ENCODE assay signal across 8 cellular contexts in the genomic region with DNA sequence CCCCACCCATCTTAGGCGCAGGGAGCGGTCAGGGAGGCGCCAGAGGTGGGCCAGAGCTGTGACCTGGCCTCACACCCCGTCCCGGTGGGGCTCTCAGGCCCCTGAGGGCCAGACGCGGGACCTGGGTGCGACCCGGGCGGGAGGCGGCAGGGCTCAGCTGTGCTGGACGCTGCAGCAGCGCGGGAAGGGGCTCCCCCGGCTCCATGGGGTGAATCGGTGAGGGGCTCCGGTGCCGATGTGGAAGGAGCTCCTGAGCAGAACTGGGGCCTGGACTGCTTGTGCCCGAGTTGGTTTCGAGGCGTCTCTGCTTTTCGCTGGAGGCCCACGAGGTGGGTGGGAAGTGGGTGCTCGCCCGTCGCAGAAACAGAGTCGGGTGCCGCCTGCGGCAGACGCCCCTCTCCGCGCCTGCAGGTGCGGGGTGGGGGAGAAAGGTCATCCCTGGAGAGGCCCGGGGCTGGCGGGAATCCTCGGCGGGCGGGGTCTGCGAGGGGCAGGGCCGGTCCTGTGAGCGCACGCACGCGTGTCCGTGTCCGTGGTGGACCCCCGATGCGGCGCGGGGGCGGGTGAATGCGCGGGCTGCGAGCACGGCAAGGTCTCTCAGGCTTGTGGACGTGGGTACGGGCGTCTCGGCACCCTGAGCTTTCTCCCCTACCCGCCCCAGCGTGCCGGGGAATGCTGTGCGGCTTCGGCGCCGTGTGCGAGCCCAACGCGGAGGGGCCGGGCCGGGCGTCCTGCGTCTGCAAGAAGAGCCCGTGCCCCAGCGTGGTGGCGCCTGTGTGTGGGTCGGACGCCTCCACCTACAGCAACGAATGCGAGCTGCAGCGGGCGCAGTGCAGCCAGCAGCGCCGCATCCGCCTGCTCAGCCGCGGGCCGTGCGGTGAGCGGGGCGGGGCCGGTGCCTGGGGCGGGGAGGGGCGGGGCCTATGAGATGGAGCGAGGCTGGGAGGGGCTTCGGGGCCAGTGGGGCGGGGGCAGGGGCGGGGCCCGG. TPM values are rescaled to one million over a fixed set of nuclear protein-coding genes. Genes with fewer than 3 reads are reported as not detected.
DNase-seq lines count a peak whose midpoint lies in the region; ATAC-seq and TF ChIP-seq lines count a peak whose summit lies in the region.

No MANE protein-coding gene starts in this region.

- H3K9me3 ChIP-seq in adrenal gland (replicated peaks in 1 of 3), result no peaks in the 10 kb centered on the region
- no peaks in the 10 kb centered on the region for H3K9me3 ChIP-seq in left ventricle myocardium inferior (replicated peaks)
- H3K9me3 ChIP-seq in uterus, result no peaks in the 10 kb centered on the region

- H3K27me3 ChIP-seq in adrenal gland, result peaks cover 22% of the 10 kb centered on the region
- peaks cover 34% of the 10 kb centered on the region for H3K27me3 ChIP-seq in left ventricle myocardium inferior (ENCODE audit: low read depth)
- no peaks in the 10 kb centered on the region for H3K27me3 ChIP-seq in uterus

- H3K36me3 ChIP-seq in adrenal gland (replicated peaks in 1 of 2), result no peaks in the 10 kb centered on the region
- H3K36me3 ChIP-seq in left ventricle myocardium inferior, result peaks cover 9% of the 10 kb centered on the region
- H3K36me3 ChIP-seq in uterus, result no peaks in the 10 kb centered on the region

- TF ChIP-seq CTCF in adrenal gland (IDR thresholded peaks at IDR 0.05), result peak in 1 of 6 experiments; percentile 8
- TF ChIP-seq CTCF in left ventricle myocardium inferior (IDR thresholded peaks at IDR 0.05; ENCODE audit: borderline replicate concordance), result no peak
- TF ChIP-seq CTCF in retinal pigment epithelial cell (conservative IDR thresholded peaks at IDR 0.05; ENCODE audit: low read depth, low read length), result no peak
- TF ChIP-seq CTCF in uterus (IDR thresholded peaks at IDR 0.05), result peak in 3 of 4 experiments; percentile 10 to 45 (median 30)

- peak; percentile 38 for ATAC-seq in HG03342 (IDR thresholded peaks at IDR 0.05; ENCODE audit: unreplicated experiment)

- no peak overlapping the region for H3K27ac ChIP-seq in adrenal gland
- H3K27ac ChIP-seq in left ventricle myocardium inferior (replicated peaks), result no peak overlapping the region
- H3K27ac ChIP-seq in uterus, result no peak overlapping the region

- intact Hi-C loops in adrenal gland (cut with DNase I), result no loop called here
- intact Hi-C loops in left ventricle myocardium inferior (cut with micrococcal nuclease), result no loop called here
- intact Hi-C loops in uterus (cut with DNase I; ENCODE audit: low total_unique reads), result no loop called here

- H3K4me1 ChIP-seq in adrenal gland (replicated peaks in 1 of 2), result peaks cover 8 to 10% of the 10 kb centered on the region in 2 donors
- peaks cover 19% of the 10 kb centered on the region for H3K4me1 ChIP-seq in left ventricle myocardium inferior
- peaks cover 9 to 11% of the 10 kb centered on the region in 2 donors for H3K4me1 ChIP-seq in uterus

- H3K4me3 ChIP-seq in adrenal gland, result peak overlapping the region in 1 of 4 donors; percentile 41
- H3K4me3 ChIP-seq in left ventricle myocardium inferior, result peak overlapping the region; percentile 63
- peak overlapping the region; percentile 24 for H3K4me3 ChIP-seq in retinal pigment epithelial cell (ENCODE audit: low read length)
- peak overlapping the region; percentile 24 to 34 for H3K4me3 ChIP-seq in uterus

- TF ChIP-seq POLR2A in adrenal gland (IDR thresholded peaks at IDR 0.05) (no peak), uterus (IDR thresholded peaks at IDR 0.05) (no peak)

- DNase-seq in ELR (ENCODE audit: low read depth), result peak; percentile 89
- DNase-seq in T-helper 1 cell, result peak; percentile 71 to 92 (median 78)
- DNase-seq in adrenal gland, result peak; percentile 67 to 79 (median 73)
- DNase-seq in left ventricle myocardium inferior, result peak; percentile 69
- peak; percentile 65 for DNase-seq in retinal pigment epithelial cell (ENCODE audit: low read depth)
- DNase-seq in uterus, result peak; percentile 71
- no peak for DNase-seq in DMS79 treated with DMSO at 0.1 percent for 48 hours (lab: John Stamatoyannopoulos, UW)

- WGBS in adrenal gland, 4 donors, result 2 to 6% (median 3%) methylated on average over 3 to 99 of the region's 99 CpGs

RNA-seq across cellular contexts. Expression of gene AGRN, which starts 20.4 kb away (rescaled TPM):
- total RNA-seq in adrenal gland, result 10 to 100 TPM in 6 of 8 donors, 1 to 10 TPM in 2; 6.0 to 20.5 (median 14.0) TPM
- 10 to 100 TPM in 2 of 3 donors, 1 to 10 TPM in 1; 2.2 to 27.8 (median 10.2) TPM for polyA plus RNA-seq in adrenal gland
- 13.0 TPM for total RNA-seq in left ventricle myocardium inferior
- total RNA-seq in uterus, result 10 to 100 TPM in 3 of 4 donors, 1 to 10 TPM in 1; 8.2 to 86.9 (median 26.2) TPM

RNA-seq across cellular contexts. Expression of gene ISG15, which starts 27.0 kb away (rescaled TPM):
- 10 to 100 TPM; 11.5 to 58.1 (median 24.3) TPM for total RNA-seq in adrenal gland
- 100 to 1,000 TPM in 2 of 3 donors, 1 to 10 TPM in 1; 1.7 to 308 (median 220) TPM for polyA plus RNA-seq in adrenal gland
- 14.5 TPM for total RNA-seq in left ventricle myocardium inferior
- total RNA-seq in uterus, result 10 to 100 TPM in 2 of 4 donors, 1 to 10 TPM in 2; 1.8 to 27.2 (median 15.2) TPM

RNA-seq across cellular contexts. Expression of gene RNF223, which starts 33.8 kb away (rescaled TPM):
- total RNA-seq in adrenal gland (not detected), left ventricle myocardium inferior (not detected), uterus (not detected)
- under 1 TPM in 1 of 3 donors, not detected in 2; 0.03 TPM for polyA plus RNA-seq in adrenal gland

RNA-seq across cellular contexts. Expression of gene HES4, which starts 40.4 kb away (rescaled TPM):
- total RNA-seq in adrenal gland (10 to 100 TPM in 1 of 8 donors, 1 to 10 TPM in 7; 3.1 to 14.5 (median 6.4) TPM), left ventricle myocardium inferior (34.0 TPM), uterus (10 to 100 TPM; 19.6 to 41.0 (median 36.3) TPM)
- polyA plus RNA-seq in adrenal gland, result 10 to 100 TPM in 2 of 3 donors, not detected in 1; 27.3 to 29.8 TPM

RNA-seq across cellular contexts. Expression of gene PERM1, which starts 58.4 kb away (rescaled TPM):
- total RNA-seq in adrenal gland (under 1 TPM in 5 of 8 donors, not detected in 3; 0.13 to 0.28 (median 0.14) TPM), left ventricle myocardium inferior (160 TPM), uterus (1 to 10 TPM in 1 of 4 donors, not detected in 3; 2.3 TPM)
- under 1 TPM in 2 of 3 donors, not detected in 1; 0.40 to 0.88 TPM for polyA plus RNA-seq in adrenal gland

Comparison
In these comparisons a context has a peak if more than half of its experiments do, and no peak if none do; other contexts are left out.
1. CTCF ChIP-seq: peak in uterus (3 of 4); none in left ventricle myocardium inferior (single experiment) and retinal pigment epithelial cell (single experiment).